Comparison of ENCODE assay signal across 2 cellular contexts in genomic region chr12:34124608-34125007, GRCh38.
TF ChIP-seq lines count a peak whose summit lies in the region.

No MANE protein-coding gene starts in this region.

TF ChIP-seq in SK-N-SH, 30 proteins besides CTCF, POLR2A, EP300 and RAD21 (continued from another document):
- TF ChIP-seq REST (IDR thresholded peaks at IDR 0.05; ENCODE audit: low read depth, low read length), result 0 out of 2 replicates have a peak, but pooled peaks have one; percentile 51
- no peak for TF ChIP-seq USF2 (IDR thresholded peaks at IDR 0.05; ENCODE audit: borderline replicate concordance, low read depth, low read length)

TF ChIP-seq in K562, 482 proteins besides CTCF, POLR2A, EP300 and RAD21 (continued from another document):
- TF ChIP-seq EGR1 (conservative IDR thresholded peaks at IDR 0.05) (no peak), ZNF57 (CRISPR knock-in tag; IDR thresholded peaks at IDR 0.05) (no peak), PCBP2 (IDR thresholded peaks at IDR 0.05; ENCODE audit: low read depth, low read length, poor library complexity, severe bottlenecking) (no peak), ZNF655 (CRISPR knock-in tag; IDR thresholded peaks at IDR 0.05) (no peak), TCF15 (CRISPR knock-in tag; IDR thresholded peaks at IDR 0.05) (no peak), CGGBP1 (CRISPR knock-in tag; IDR thresholded peaks at IDR 0.05) (no peak), NCOA2 (IDR thresholded peaks at IDR 0.05; ENCODE audit: partially characterized antibody in 2 of 2) (no peak), CCAR2 (IDR thresholded peaks at IDR 0.05; ENCODE audit: low read depth, low read length) (no peak), PTTG1 (tag; IDR thresholded peaks at IDR 0.05; ENCODE audit: low read depth) (no peak)
